25 cellular contexts compared by ENCODE assay signal in the genomic region with DNA sequence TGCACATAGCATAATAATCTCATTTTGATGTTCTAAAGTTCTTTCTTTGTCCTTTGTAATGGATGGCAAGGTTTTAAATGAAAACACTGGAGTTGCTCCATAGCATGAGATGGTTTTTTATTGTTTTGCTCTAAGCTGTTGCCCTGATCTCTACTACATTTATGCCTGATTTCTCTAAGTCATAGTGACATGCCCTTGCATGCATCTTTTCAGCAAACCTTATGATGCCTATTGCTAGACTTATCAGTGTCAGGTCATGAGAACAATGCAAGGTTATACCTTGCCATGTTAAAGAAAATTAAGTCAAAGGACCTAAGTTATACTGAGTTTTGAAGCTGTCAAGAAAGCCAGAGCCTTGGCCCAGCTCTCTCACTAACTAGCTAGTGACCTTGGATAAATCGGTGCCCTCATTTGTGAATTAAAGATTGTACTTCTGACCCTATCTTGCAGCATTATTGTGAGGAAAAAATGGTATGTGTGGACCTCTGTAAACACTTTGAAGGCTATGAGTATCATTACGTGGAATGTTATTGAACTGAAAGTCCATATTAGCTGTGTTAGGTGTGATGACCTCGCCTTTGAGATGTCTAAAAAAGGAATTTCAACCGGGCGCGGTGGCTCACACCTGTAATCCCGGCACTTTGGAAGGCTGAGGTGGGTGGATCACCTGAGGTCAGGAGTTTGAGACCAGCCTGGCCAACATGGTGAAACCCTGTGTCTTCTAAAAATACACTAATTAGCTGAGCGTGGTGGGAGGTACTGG.
"Had no signal": no experiment of that assay in that cellular context is flagged by ENCODE, and none has a peak within 500 bp of the region (broad histone marks: within the 10 kb centered on the region; RNA-seq: fewer than 3 reads in every experiment).

No MANE protein-coding gene starts in this region.

- DNase-seq: activated CD4-positive, alpha-beta T cell treated with anti-CD3 and anti-CD28 coated beads, Interleukin-2, amount 50 U/mL, for 1 hour; activated CD8-positive, alpha-beta T cell treated with anti-CD3 and anti-CD28 coated beads, Interleukin-2, amount 10 ng/mL, durations not matched to agents 7 days and 5 days; activated T-cell treated with anti-CD3 and anti-CD28 coated beads, Interleukin-2, amount 50 U/mL, for 1 hour; adrenal gland; colonic mucosa; dorsolateral prefrontal cortex; effector memory CD8-positive, alpha-beta T cell; foreskin fibroblast; glutamatergic neuron; hippocampal formation; left cardiac atrium; mesenchymal stem cell; mucosa of descending colon; nephron progenitor cell; pancreas; psoas muscle; right cardiac atrium; stimulated activated CD4-positive, alpha-beta T cell treated with anti-CD3 and anti-CD28 coated beads, Interleukin-1b, Interleukin-23, amount 100 ng/mL, for 48 hours; T-helper 17 cell had no signal

- FAIRE-seq: pancreas had no signal

- H3K4me1 ChIP-seq: adrenal gland, ascending aorta, colonic mucosa, pancreas, vagina had no signal

- H3K4me3 Mint-ChIP-seq: activated CD8-positive, alpha-beta T cell treated with anti-CD3 and anti-CD28 coated beads, Interleukin-2, amount 10 ng/mL, durations not matched to agents 7 days and 5 days; activated naive CD8-positive, alpha-beta T cell; effector memory CD8-positive, alpha-beta T cell; nephron progenitor cell; stimulated activated effector memory CD8-positive, alpha-beta T cell treated with anti-CD3 and anti-CD28 coated beads, Interleukin-12 subunit alpha, Interleukin-12 subunit beta, amount 100 ng/mL, for 72 hours; T-helper 17 cell had no signal

- H3K27ac Mint-ChIP-seq: activated CD8-positive, alpha-beta T cell treated with anti-CD3 and anti-CD28 coated beads, Interleukin-2, amount 10 ng/mL, durations not matched to agents 7 days and 5 days; activated naive CD8-positive, alpha-beta T cell; effector memory CD8-positive, alpha-beta T cell; stimulated activated effector memory CD8-positive, alpha-beta T cell treated with anti-CD3 and anti-CD28 coated beads, Interleukin-12 subunit alpha, Interleukin-12 subunit beta, amount 100 ng/mL, for 72 hours; T-helper 17 cell had no signal

- H3K36me3 Mint-ChIP-seq: activated naive CD8-positive, alpha-beta T cell; stimulated activated effector memory CD8-positive, alpha-beta T cell treated with anti-CD3 and anti-CD28 coated beads, Interleukin-12 subunit alpha, Interleukin-12 subunit beta, amount 100 ng/mL, for 72 hours had no signal

- H3K9me3 Mint-ChIP-seq: nephron progenitor cell; stimulated activated effector memory CD8-positive, alpha-beta T cell treated with anti-CD3 and anti-CD28 coated beads, Interleukin-12 subunit alpha, Interleukin-12 subunit beta, amount 100 ng/mL, for 72 hours had no signal

- H3K4me3 ChIP-seq: adrenal gland, ascending aorta, colonic mucosa, dorsolateral prefrontal cortex, mucosa of descending colon, pancreas, psoas muscle, vagina had no signal

- H3K27ac ChIP-seq: adrenal gland, ascending aorta, colonic mucosa, dorsolateral prefrontal cortex, pancreas, psoas muscle, vagina, VCaP had no signal

- H3K9me3 ChIP-seq: adrenal gland, ascending aorta, colonic mucosa, mucosa of descending colon, pancreas, psoas muscle, vagina had no signal

- H3K27me3 Mint-ChIP-seq: activated naive CD8-positive, alpha-beta T cell; T-helper 17 cell had no signal

- ATAC-seq: activated CD4-positive, CD25-positive, alpha-beta regulatory T cell treated with anti-CD3 and anti-CD28 coated beads, Interleukin-2, amount 50 U/mL, for 24 hours; activated CD8-positive, alpha-beta T cell treated with anti-CD3 and anti-CD28 coated beads, Interleukin-2, amount 10 ng/mL, durations not matched to agents 7 days and 5 days; effector memory CD8-positive, alpha-beta T cell; left cardiac atrium; mucosa of descending colon; pancreas; right cardiac atrium; stimulated activated effector memory CD8-positive, alpha-beta T cell treated with anti-CD3 and anti-CD28 coated beads, Interleukin-12 subunit alpha, Interleukin-12 subunit beta, amount 100 ng/mL, for 72 hours; T-helper 17 cell had no signal

- H3K36me3 ChIP-seq: adrenal gland, ascending aorta, colonic mucosa, pancreas, vagina had no signal

- H3K4me1 Mint-ChIP-seq: nephron progenitor cell; stimulated activated effector memory CD8-positive, alpha-beta T cell treated with anti-CD3 and anti-CD28 coated beads, Interleukin-12 subunit alpha, Interleukin-12 subunit beta, amount 100 ng/mL, for 72 hours; T-helper 17 cell had no signal

- H3K27me3 ChIP-seq: adrenal gland, ascending aorta, colonic mucosa, dorsolateral prefrontal cortex, pancreas, vagina had no signal
